ENCODE assay signal across 18 cellular contexts in genomic region chr16:1503110-1503955, GRCh38. TPM values are rescaled to one million over a fixed set of nuclear protein-coding genes. Genes with fewer than 3 reads are reported as not detected.
DNase-seq lines count a peak whose midpoint lies in the region; ATAC-seq, FAIRE-seq and TF ChIP-seq lines count a peak whose summit lies in the region.
"Had no signal": no experiment of that assay in that cellular context is flagged by ENCODE, and none has a peak within 500 bp of the region (broad histone marks: within the 10 kb centered on the region; RNA-seq: fewer than 3 reads in every experiment).

No MANE protein-coding gene starts in this region.

- no peaks in the 10 kb centered on the region for H3K79me2 ChIP-seq in OCI-LY7 (ENCODE audit: insufficient read depth, low read depth, low read length)
- no peaks in the 10 kb centered on the region for H3K79me2 ChIP-seq in GM12878 (ENCODE audit: control insufficient read depth, insufficient read depth, low read length)
- H3K79me2 ChIP-seq in H9 (ENCODE audit: insufficient read depth, low read length): no peaks in the 10 kb centered on the region

- no peak overlapping the region for H3K27ac ChIP-seq in OCI-LY7 (ENCODE audit: low read depth, low read length, poor library complexity, severe bottlenecking)
- H3K27ac ChIP-seq in GM12878 (ENCODE audit: control insufficient read depth, insufficient read depth): no peak overlapping the region
- H3K27ac ChIP-seq in H9 (ENCODE audit: insufficient read length, low read depth, low read length): no peak overlapping the region
- H3K27ac ChIP-seq: KMS-11 had no signal

- H3K4me1 ChIP-seq in OCI-LY7 (ENCODE audit: insufficient read depth, low read length, poor library complexity, severe bottlenecking): no peaks in the 10 kb centered on the region
- no peaks in the 10 kb centered on the region for H3K4me1 ChIP-seq in GM12878 (ENCODE audit: control insufficient read depth, insufficient read depth, low read length)
- H3K4me1 ChIP-seq in H9 (ENCODE audit: insufficient read depth, low read length): no peaks in the 10 kb centered on the region

- 98% methylated on average over 37 of the region's 37 CpGs for WGBS in GM12878 (ENCODE audit: insufficient coverage, insufficient replicate concordance, low lambda C conversion rate, missing lambda C conversion rate)
- WGBS in H9 (ENCODE audit: extremely low coverage, insufficient read length, low lambda C conversion rate): no CpG with 5 or more reads among the region's 37 CpGs

- no peak overlapping the region for H3T11ph ChIP-seq in H9 (ENCODE audit: low read length)

- H4K5ac ChIP-seq in H9 (ENCODE audit: insufficient read length, low read depth, low read length): no peak overlapping the region

- TF ChIP-seq RAD21 in GM12878 (IDR thresholded peaks at IDR 0.05; ENCODE audit: insufficient read depth, low read depth, low read length): no peak

- no peaks in the 10 kb centered on the region for H3K36me3 Mint-ChIP-seq in natural killer cell treated with Interleukin-12 subunit alpha and Interleukin-12 subunit beta and Interleukin-15 and Interleukin-18, amount 100 ng/mL, for 72 hours
- H3K36me3 Mint-ChIP-seq in natural killer cell (no peaks in the 10 kb centered on the region), H9 (ENCODE audit: insufficient read depth in 1 of 3, low read depth in 3 of 3) (peaks cover 15 to 40% (median 37%) of the 10 kb centered on the region in 3 experiments; a peak in 6 of 7 replicates)
- H3K36me3 Mint-ChIP-seq: CD4-positive, CD25-positive, alpha-beta regulatory T cell had no signal

- no peak overlapping the region for H2BK120ac ChIP-seq in H9 (ENCODE audit: low read depth, low read length, poor library complexity, severe bottlenecking)

- H3K9ac ChIP-seq in GM12878 (ENCODE audit: control insufficient read depth, insufficient read depth, low read length) (no peak overlapping the region), H9 (ENCODE audit: extremely low read depth, insufficient read length, low read length) (no peak overlapping the region)
- H3K9ac ChIP-seq: KMS-11 had no signal

- H3K9me3 Mint-ChIP-seq in natural killer cell treated with Interleukin-12 subunit alpha and Interleukin-12 subunit beta and Interleukin-15 and Interleukin-18, amount 100 ng/mL, for 72 hours: no peaks in the 10 kb centered on the region
- H3K9me3 Mint-ChIP-seq in natural killer cell (no peaks in the 10 kb centered on the region), H9 (no peaks in the 10 kb centered on the region)
- H3K9me3 Mint-ChIP-seq: CD4-positive, CD25-positive, alpha-beta regulatory T cell; CD8-positive, alpha-beta memory T cell had no signal

- RAD21 ChIA-PET in GM12878 (lab: Charles Lee; ENCODE audit: unreplicated experiment): no interaction called here

- H2BK12ac ChIP-seq in H9 (ENCODE audit: insufficient read length, low read depth, low read length): no peak overlapping the region

- H3K27me3 ChIP-seq in GM12878 (replicated peaks in 1 of 2; ENCODE audit: control insufficient read depth in 2 of 2, insufficient read depth in 2 of 2, low read length in 1 of 2): no peaks in the 10 kb centered on the region
- H3K27me3 ChIP-seq in H9 (ENCODE audit: insufficient read depth, low read length): no peaks in the 10 kb centered on the region
- H3K27me3 ChIP-seq: BE2C had no signal

- H3K9me2 ChIP-seq in OCI-LY7 (ENCODE audit: insufficient read depth, low read length): no peaks in the 10 kb centered on the region

- H2AFZ ChIP-seq in OCI-LY7 (ENCODE audit: low read length) (no peak overlapping the region), GM12878 (ENCODE audit: control insufficient read depth, low read depth, low read length) (no peak overlapping the region), H9 (ENCODE audit: low read length) (no peak overlapping the region)

- no peak for TF ChIP-seq EP300 in GM12878 (IDR thresholded peaks at IDR 0.05; ENCODE audit: borderline replicate concordance in 1 of 2, control insufficient read depth in 1 of 2, low read depth in 2 of 2, low read length in 2 of 2)

- no peak overlapping the region for H3K23ac ChIP-seq in H9 (ENCODE audit: insufficient read length, low read depth, low read length)

- no peaks in the 10 kb centered on the region for H3K23me2 ChIP-seq in H9 (ENCODE audit: insufficient read length, low read depth, low read length, poor library complexity, severe bottlenecking)

- TF ChIP-seq POLR2A in GM12878 (IDR thresholded peaks at IDR 0.05; ENCODE audit: low read depth, low read length): no peak

- TSS peak; percentile 49 for BruUV-seq in OCI-LY7 (replicated peaks; lab: Mats Ljungman, UMichigan)
- BruUV-seq in GM12878 (replicated peaks; lab: Mats Ljungman, UMichigan): TSS peak; percentile 44

- no peak overlapping the region for H2BK15ac ChIP-seq in H9 (ENCODE audit: low read depth, low read length)

- H4K8ac ChIP-seq in H9 (replicated peaks; ENCODE audit: insufficient read length, low read depth, low read length): no peak overlapping the region

- FAIRE-seq in GM12878 (lab: Jason Lieb, UNC): no peak
- FAIRE-seq: A204.1, G401.6 had no signal

- H2BK20ac ChIP-seq in H9 (ENCODE audit: low read depth, low read length, poor library complexity, severe bottlenecking): no peak overlapping the region

- H3K4ac ChIP-seq in H9 (ENCODE audit: low read depth, low read length): no peak overlapping the region

- no peak overlapping the region for H3K4me3 ChIP-seq in OCI-LY7 (ENCODE audit: low read depth, low read length, poor library complexity, severe bottlenecking)
- H3K4me3 ChIP-seq in GM12878: no peak overlapping the region

- H2AK5ac ChIP-seq in H9 (ENCODE audit: insufficient read length, low read length): no peak overlapping the region

- H3K9me3 ChIP-seq in OCI-LY7 (ENCODE audit: low read length) (no peaks in the 10 kb centered on the region), GM12878 (replicated peaks; ENCODE audit: control insufficient read depth, insufficient read depth, low read length) (no peaks in the 10 kb centered on the region), H9 (ENCODE audit: control insufficient read depth, low read depth, low read length) (no peaks in the 10 kb centered on the region)
- H3K9me3 ChIP-seq: BE2C had no signal

- no peak for TF ChIP-seq CTCF in natural killer cell (IDR thresholded peaks at IDR 0.05)
- TF ChIP-seq CTCF in OCI-LY7 (conservative IDR thresholded peaks at IDR 0.05; ENCODE audit: low read length): no peak
- TF ChIP-seq CTCF in GM12878 (IDR thresholded peaks at IDR 0.05 in 2 of 3, conservative IDR thresholded peaks at IDR 0.05 in 1 of 3; ENCODE audit: control insufficient read depth in 2 of 3, extremely low read depth in 1 of 3, insufficient read depth in 1 of 3, low read depth in 3 of 3, low read length in 3 of 3): no peak
- TF ChIP-seq CTCF in H9 (conservative IDR thresholded peaks at IDR 0.05): no peak

- H4K20me1 ChIP-seq in OCI-LY7 (ENCODE audit: insufficient read depth, low read length) (no peaks in the 10 kb centered on the region), GM12878 (ENCODE audit: control insufficient read depth, insufficient read depth) (no peaks in the 10 kb centered on the region), H9 (ENCODE audit: control insufficient read depth, insufficient read depth, insufficient read length) (no peaks in the 10 kb centered on the region)

- no peak overlapping the region for H3K27ac Mint-ChIP-seq in natural killer cell treated with Interleukin-12 subunit alpha and Interleukin-12 subunit beta and Interleukin-15 and Interleukin-18, amount 100 ng/mL, for 72 hours
- H3K27ac Mint-ChIP-seq in natural killer cell (no peak overlapping the region), H9 (no peak overlapping the region)
- H3K27ac Mint-ChIP-seq: CD4-positive, CD25-positive, alpha-beta regulatory T cell; CD8-positive, alpha-beta memory T cell had no signal

- H3K27me3 Mint-ChIP-seq in natural killer cell treated with Interleukin-12 subunit alpha and Interleukin-12 subunit beta and Interleukin-15 and Interleukin-18, amount 100 ng/mL, for 72 hours: no peaks in the 10 kb centered on the region
- H3K27me3 Mint-ChIP-seq in natural killer cell (ENCODE audit: low read depth in 2 of 2) (no peaks in the 10 kb centered on the region), H9 (ENCODE audit: low read depth) (no peaks in the 10 kb centered on the region)
- H3K27me3 Mint-ChIP-seq: CD4-positive, CD25-positive, alpha-beta regulatory T cell; CD8-positive, alpha-beta memory T cell had no signal

- POLR2A ChIA-PET in OCI-LY7 (lab: Charles Lee): no interaction called here
- POLR2A ChIA-PET in GM12878 (lab: Charles Lee): no interaction called here

- no peak overlapping the region for H2BK5ac ChIP-seq in H9 (ENCODE audit: insufficient read length, low read length)

- H3K4me2 ChIP-seq in OCI-LY7 (ENCODE audit: low read length): no peak overlapping the region
- no peak overlapping the region for H3K4me2 ChIP-seq in GM12878 (ENCODE audit: control insufficient read depth, insufficient read depth)
- H3K4me2 ChIP-seq in H9 (ENCODE audit: insufficient read depth, insufficient read length, low read length): no peak overlapping the region
- H3K4me2 ChIP-seq: KMS-11 had no signal

- no peak overlapping the region for H3K14ac ChIP-seq in H9 (ENCODE audit: insufficient read depth, low read length)

- H3K4me3 Mint-ChIP-seq in natural killer cell treated with Interleukin-12 subunit alpha and Interleukin-12 subunit beta and Interleukin-15 and Interleukin-18, amount 100 ng/mL, for 72 hours: no peak overlapping the region
- no peak overlapping the region for H3K4me3 Mint-ChIP-seq in natural killer cell
- no peak overlapping the region for H3K4me3 Mint-ChIP-seq in H9
- H3K4me3 Mint-ChIP-seq: CD4-positive, CD25-positive, alpha-beta regulatory T cell; CD8-positive, alpha-beta memory T cell had no signal

- peak; percentile 58 for DNase-seq in natural killer cell treated with Interleukin-12 subunit alpha and Interleukin-12 subunit beta and Interleukin-15 and Interleukin-18, amount 100 ng/mL, for 72 hours (ENCODE audit: low spot score)
- DNase-seq in natural killer cell (no peak), OCI-LY7 (ENCODE audit: low spot score) (no peak), GM12878 (ENCODE audit: low read depth, low spot score) (no peak), H9 (no peak)
- DNase-seq in activated CD4-positive, CD25-positive, alpha-beta regulatory T cell treated with anti-CD3 and anti-CD28 coated beads, Interleukin-2, amount 50 U/mL, for 72 hours: no peak
- DNase-seq: ACHN; BE2C; C1 segment of cervical spinal cord; CD4-positive, CD25-positive, alpha-beta regulatory T cell; CD8-positive, alpha-beta memory T cell; COR-L47; HCEC 1CT had no signal

- H3K18ac ChIP-seq in H9 (ENCODE audit: insufficient read length, low read depth, low read length): no peak overlapping the region

- in situ Hi-C loops in GM12878 (cut with MboI): no loop called here

- no peaks in the 10 kb centered on the region for H3K79me1 ChIP-seq in H9 (ENCODE audit: insufficient read depth, low read depth, low read length, poor library complexity, severe bottlenecking)

- H3K4me1 Mint-ChIP-seq in natural killer cell treated with Interleukin-12 subunit alpha and Interleukin-12 subunit beta and Interleukin-15 and Interleukin-18, amount 100 ng/mL, for 72 hours (ENCODE audit: low read depth in 2 of 2): no peaks in the 10 kb centered on the region
- H3K4me1 Mint-ChIP-seq in natural killer cell (no peaks in the 10 kb centered on the region), H9 (no peaks in the 10 kb centered on the region)
- H3K4me1 Mint-ChIP-seq: CD4-positive, CD25-positive, alpha-beta regulatory T cell; CD8-positive, alpha-beta memory T cell had no signal

- no peak overlapping the region for H4K91ac ChIP-seq in H9 (ENCODE audit: insufficient read length, low read depth, low read length)

- intact Hi-C loops in natural killer cell (cut with micrococcal nuclease) (no loop called here), OCI-LY7 (cut with micrococcal nuclease; ENCODE audit: unreplicated experiment) (no loop called here), GM12878 (cut with micrococcal nuclease; ENCODE audit: unreplicated experiment) (no loop called here)

- H3K56ac ChIP-seq in H9 (ENCODE audit: insufficient read length, low read depth, low read length): no peak overlapping the region

- ATAC-seq in natural killer cell treated with Interleukin-12 subunit alpha and Interleukin-12 subunit beta and Interleukin-15 and Interleukin-18, amount 100 ng/mL, for 72 hours: no peak
- ATAC-seq in natural killer cell: no peak
- ATAC-seq in GM12878: no peak
- no peak for ATAC-seq in GM18867 (IDR thresholded peaks at IDR 0.05; ENCODE audit: unreplicated experiment)

- SMC1A ChIA-PET in GM12878 (lab: Charles Lee; ENCODE audit: uncharacterized antibody, unreplicated experiment): no interaction called here

- CTCF ChIA-PET in OCI-LY7 (lab: Charles Lee; ENCODE audit: unreplicated experiment): no interaction called here
- CTCF ChIA-PET in GM12878 (lab: Yijun Ruan, JAX): no interaction called here

- peaks cover 55% of the 10 kb centered on the region for H3K36me3 ChIP-seq in OCI-LY7 (ENCODE audit: insufficient read depth, low read length)
- H3K36me3 ChIP-seq in GM12878 (ENCODE audit: control insufficient read depth in 2 of 2, insufficient read depth in 2 of 2, low read length in 1 of 2): peaks cover 5 to 11% of the 10 kb centered on the region in 2 experiments; a peak in 3 of 4 replicates

RNA-seq across cellular contexts. Expression of gene TELO2, which starts 10.2 kb away (rescaled TPM):
- 100 to 1,000 TPM in 1 of 2 donors, 10 to 100 TPM in 1; 55.5 to 156 TPM for total RNA-seq in natural killer cell treated with Interleukin-12 subunit alpha and Interleukin-12 subunit beta and Interleukin-15 and Interleukin-18, amount 100 ng/mL, for 72 hours
- total RNA-seq in natural killer cell (10 to 100 TPM; 45.5 to 50.0 (median 46.5) TPM), OCI-LY7 (2022) (63.7 and 70.1 TPM in 2 replicates), GM12878 (2014; rRNA removed) (21.5 and 25.2 TPM in 2 replicates), GM12878 (2014; rRNA removed; fragmentation: Illumina TruSeq; extraction: Trizol) (7.1 and 8.2 TPM in 2 replicates), GM12878 (2021) (60.0 and 72.8 TPM in 2 replicates), H9 (2021) (93.4 and 98.9 TPM in 2 replicates)
- total RNA-seq in OCI-LY7 (2014; rRNA removed; shearing (Covaris generic)): 43.5 and 58.2 TPM in 2 replicates
- total RNA-seq in GM12878 (2013; cell fraction: nucleolus; rRNA removed): 39.3 and 46.2 TPM in 2 replicates
- 7.7 TPM for polyA plus RNA-seq in GM12878 (2011; ENCODE audit: low read depth)
- polyA plus RNA-seq in GM12878 (2011; rRNA removed) (5.2 and 11.9 TPM in 2 replicates), GM12878 (2014; fragmentation: Illumina TruSeq; extraction: Trizol) (0.68 and 5.0 TPM in 2 replicates), GM12878 (2014; fragmentation: Nextera tagmentation; extraction: Ambion mirVana) (1 to 10 TPM in 1 of 2 experiments, under 1 TPM in 1; 0.55 to 2.4 TPM), GM12878 (2014; rRNA removed) (56.4 and 83.7 TPM in 2 replicates), GM12878 (2016; fragmentation: Nextera tagmentation; extraction: Ambion mirVana) (10 to 100 TPM; 57.8 to 69.1 TPM)
- polyA plus RNA-seq in GM12878 (2011; cell fraction: cytosol; rRNA removed): 18.2 and 37.3 TPM in 2 replicates
- polyA plus RNA-seq in GM12878 (2011; cell fraction: nucleus; rRNA removed): 386 and 553 TPM in 2 replicates
- 28.0 and 32.9 TPM in 2 replicates for polyA plus RNA-seq in GM12878 (2012)
- 3.3 and 9.1 TPM in 2 replicates for polyA minus RNA-seq in GM12878 (2011; rRNA and poly(A)+ RNA removed)
- 7.0 and 7.6 TPM in 2 replicates for polyA minus RNA-seq in GM12878 (2011; cell fraction: cytosol; rRNA and poly(A)+ RNA removed)
- 24.1 and 45.8 TPM in 2 replicates for polyA minus RNA-seq in GM12878 (2011; cell fraction: nucleus; rRNA and poly(A)+ RNA removed)

RNA-seq across cellular contexts. Expression of gene PTX4, which starts 14.6 kb away (rescaled TPM):
- under 1 TPM in 1 of 2 donors, not detected in 1; 0.39 TPM for total RNA-seq in natural killer cell treated with Interleukin-12 subunit alpha and Interleukin-12 subunit beta and Interleukin-15 and Interleukin-18, amount 100 ng/mL, for 72 hours
- under 1 TPM in 1 of 3 donors, not detected in 2; 0.31 TPM for total RNA-seq in natural killer cell
- not detected in 2 replicates for total RNA-seq in OCI-LY7 (2014; rRNA removed; shearing (Covaris generic))
- total RNA-seq in OCI-LY7 (2022): not detected in 2 replicates
- total RNA-seq in GM12878 (2013; cell fraction: nucleolus; rRNA removed): not detected in 2 replicates
- not detected in 2 replicates for total RNA-seq in GM12878 (2014; rRNA removed)
- not detected in 2 replicates for total RNA-seq in GM12878 (2014; rRNA removed; fragmentation: Illumina TruSeq; extraction: Trizol)
- not detected in 2 replicates for total RNA-seq in GM12878 (2021)
- not detected for polyA plus RNA-seq in GM12878 (2011; ENCODE audit: low read depth)
- polyA plus RNA-seq in GM12878 (2011; rRNA removed): not detected in 2 replicates
- polyA plus RNA-seq in GM12878 (2011; cell fraction: cytosol; rRNA removed): not detected in 2 replicates
- not detected in 2 replicates for polyA plus RNA-seq in GM12878 (2011; cell fraction: nucleus; rRNA removed)
- polyA plus RNA-seq in GM12878 (2012): not detected in 2 replicates
- not detected in 2 replicates for polyA plus RNA-seq in GM12878 (2014; fragmentation: Illumina TruSeq; extraction: Trizol)
- polyA plus RNA-seq in GM12878 (2014; fragmentation: Nextera tagmentation; extraction: Ambion mirVana): not detected
- 0.20 TPM in 1 of 2 replicates, not detected in the other for polyA plus RNA-seq in GM12878 (2014; rRNA removed)
- not detected for polyA plus RNA-seq in GM12878 (2016; fragmentation: Nextera tagmentation; extraction: Ambion mirVana)
- not detected in 2 replicates for polyA minus RNA-seq in GM12878 (2011; rRNA and poly(A)+ RNA removed)
- polyA minus RNA-seq in GM12878 (2011; cell fraction: cytosol; rRNA and poly(A)+ RNA removed): not detected in 2 replicates
- polyA minus RNA-seq in GM12878 (2011; cell fraction: nucleus; rRNA and poly(A)+ RNA removed): not detected in 2 replicates
- total RNA-seq in H9 (2021): 0.20 TPM in 1 of 2 replicates, not detected in the other
- total RNA-seq: CD4-positive, CD25-positive, alpha-beta regulatory T cell; CD8-positive, alpha-beta memory T cell; H4 had no signal
- polyA plus RNA-seq: CD4-positive, CD25-positive, alpha-beta regulatory T cell; CD8-positive, alpha-beta memory T cell had no signal

RNA-seq across cellular contexts. Expression of gene CLCN7, which starts 28.5 kb away (rescaled TPM):
- total RNA-seq in natural killer cell treated with Interleukin-12 subunit alpha and Interleukin-12 subunit beta and Interleukin-15 and Interleukin-18, amount 100 ng/mL, for 72 hours: 10 to 100 TPM; 52.2 to 73.5 TPM
- total RNA-seq in natural killer cell (100 to 1,000 TPM; 117 to 125 (median 118) TPM), OCI-LY7 (2022) (60.3 and 62.4 TPM in 2 replicates), GM12878 (2014; rRNA removed) (21.3 and 27.1 TPM in 2 replicates), GM12878 (2014; rRNA removed; fragmentation: Illumina TruSeq; extraction: Trizol) (7.7 and 7.8 TPM in 2 replicates), GM12878 (2021) (56.3 and 62.5 TPM in 2 replicates), H9 (2021) (70.0 and 75.3 TPM in 2 replicates)
- 29.6 and 31.1 TPM in 2 replicates for total RNA-seq in OCI-LY7 (2014; rRNA removed; shearing (Covaris generic))
- 111 TPM in 2 replicates for total RNA-seq in GM12878 (2013; cell fraction: nucleolus; rRNA removed)
- polyA plus RNA-seq in GM12878 (2011; ENCODE audit: low read depth): 18.9 TPM
- polyA plus RNA-seq in GM12878 (2011; rRNA removed) (5.0 and 12.8 TPM in 2 replicates), GM12878 (2014; fragmentation: Illumina TruSeq; extraction: Trizol) (2.7 and 11.6 TPM in 2 replicates), GM12878 (2014; fragmentation: Nextera tagmentation; extraction: Ambion mirVana) (under 1 TPM; 0.04 to 0.18 TPM), GM12878 (2014; rRNA removed) (61.6 and 64.5 TPM in 2 replicates), GM12878 (2016; fragmentation: Nextera tagmentation; extraction: Ambion mirVana) (10 to 100 TPM; 36.7 to 38.0 TPM)
- 12.9 and 20.6 TPM in 2 replicates for polyA plus RNA-seq in GM12878 (2011; cell fraction: cytosol; rRNA removed)
- 292 and 389 TPM in 2 replicates for polyA plus RNA-seq in GM12878 (2011; cell fraction: nucleus; rRNA removed)
- polyA plus RNA-seq in GM12878 (2012): 50.7 and 52.0 TPM in 2 replicates
- polyA minus RNA-seq in GM12878 (2011; rRNA and poly(A)+ RNA removed): 17.0 and 18.1 TPM in 2 replicates
- polyA minus RNA-seq in GM12878 (2011; cell fraction: cytosol; rRNA and poly(A)+ RNA removed): 5.7 and 7.2 TPM in 2 replicates
- 47.1 and 65.3 TPM in 2 replicates for polyA minus RNA-seq in GM12878 (2011; cell fraction: nucleus; rRNA and poly(A)+ RNA removed)

RNA-seq across cellular contexts. Expression of gene TMEM204, which starts 30.1 kb away (rescaled TPM):
- total RNA-seq in natural killer cell treated with Interleukin-12 subunit alpha and Interleukin-12 subunit beta and Interleukin-15 and Interleukin-18, amount 100 ng/mL, for 72 hours: 10 to 100 TPM in 1 of 2 donors, 1 to 10 TPM in 1; 2.8 to 10.7 TPM
- total RNA-seq in natural killer cell: 10 to 100 TPM in 1 of 3 donors, 1 to 10 TPM in 2; 3.3 to 14.1 (median 7.8) TPM
- not detected in 2 replicates for total RNA-seq in OCI-LY7 (2014; rRNA removed; shearing (Covaris generic))
- total RNA-seq in OCI-LY7 (2022): not detected in 2 replicates
- total RNA-seq in GM12878 (2013; cell fraction: nucleolus; rRNA removed): not detected in 2 replicates
- total RNA-seq in GM12878 (2014; rRNA removed): not detected in 2 replicates
- not detected in 2 replicates for total RNA-seq in GM12878 (2014; rRNA removed; fragmentation: Illumina TruSeq; extraction: Trizol)
- 0.18 TPM in 1 of 2 replicates, not detected in the other for total RNA-seq in GM12878 (2021)
- not detected for polyA plus RNA-seq in GM12878 (2011; ENCODE audit: low read depth)
- not detected in 2 replicates for polyA plus RNA-seq in GM12878 (2011; rRNA removed)
- polyA plus RNA-seq in GM12878 (2011; cell fraction: cytosol; rRNA removed): not detected in 2 replicates
- polyA plus RNA-seq in GM12878 (2011; cell fraction: nucleus; rRNA removed): not detected in 2 replicates
- polyA plus RNA-seq in GM12878 (2012): 0.10 and 0.12 TPM in 2 replicates
- polyA plus RNA-seq in GM12878 (2014; fragmentation: Illumina TruSeq; extraction: Trizol): not detected in 2 replicates
- under 1 TPM in 1 of 2 experiments, not detected in 1; 0.05 TPM for polyA plus RNA-seq in GM12878 (2014; fragmentation: Nextera tagmentation; extraction: Ambion mirVana)
- polyA plus RNA-seq in GM12878 (2014; rRNA removed): not detected in 2 replicates
- under 1 TPM in 1 of 2 experiments, not detected in 1; 0.30 TPM for polyA plus RNA-seq in GM12878 (2016; fragmentation: Nextera tagmentation; extraction: Ambion mirVana)
- polyA minus RNA-seq in GM12878 (2011; rRNA and poly(A)+ RNA removed): not detected in 2 replicates
- not detected in 2 replicates for polyA minus RNA-seq in GM12878 (2011; cell fraction: cytosol; rRNA and poly(A)+ RNA removed)
- polyA minus RNA-seq in GM12878 (2011; cell fraction: nucleus; rRNA and poly(A)+ RNA removed): not detected in 2 replicates
- not detected in 2 replicates for total RNA-seq in H9 (2021)
- total RNA-seq: H4 had no signal

RNA-seq across cellular contexts. Expression of gene CCDC154, which starts 59.0 kb away (rescaled TPM):
- total RNA-seq in natural killer cell treated with Interleukin-12 subunit alpha and Interleukin-12 subunit beta and Interleukin-15 and Interleukin-18, amount 100 ng/mL, for 72 hours: 1 to 10 TPM in 1 of 2 donors, under 1 TPM in 1; 0.38 to 3.6 TPM
- total RNA-seq in natural killer cell: 1 to 10 TPM in 2 of 3 donors, under 1 TPM in 1; 0.88 to 1.8 (median 1.6) TPM
- total RNA-seq in OCI-LY7 (2014; rRNA removed; shearing (Covaris generic)): 0.46 and 0.85 TPM in 2 replicates
- total RNA-seq in OCI-LY7 (2022): 1.1 and 2.5 TPM in 2 replicates
- 0.42 and 0.46 TPM in 2 replicates for total RNA-seq in GM12878 (2013; cell fraction: nucleolus; rRNA removed)
- 0.06 and 0.11 TPM in 2 replicates for total RNA-seq in GM12878 (2014; rRNA removed)
- not detected in 2 replicates for total RNA-seq in GM12878 (2014; rRNA removed; fragmentation: Illumina TruSeq; extraction: Trizol)
- total RNA-seq in GM12878 (2021): 0.21 and 0.26 TPM in 2 replicates
- not detected for polyA plus RNA-seq in GM12878 (2011; ENCODE audit: low read depth)
- not detected in 2 replicates for polyA plus RNA-seq in GM12878 (2011; rRNA removed)
- not detected in 2 replicates for polyA plus RNA-seq in GM12878 (2011; cell fraction: cytosol; rRNA removed)
- polyA plus RNA-seq in GM12878 (2011; cell fraction: nucleus; rRNA removed): 0.19 and 0.37 TPM in 2 replicates
- 0.08 and 0.37 TPM in 2 replicates for polyA plus RNA-seq in GM12878 (2012)
- polyA plus RNA-seq in GM12878 (2014; fragmentation: Illumina TruSeq; extraction: Trizol): not detected in 2 replicates
- not detected for polyA plus RNA-seq in GM12878 (2014; fragmentation: Nextera tagmentation; extraction: Ambion mirVana)
- polyA plus RNA-seq in GM12878 (2014; rRNA removed): 0.33 TPM in 1 of 2 replicates, not detected in the other
- under 1 TPM in 1 of 2 experiments, not detected in 1; 0.25 TPM for polyA plus RNA-seq in GM12878 (2016; fragmentation: Nextera tagmentation; extraction: Ambion mirVana)
- polyA minus RNA-seq in GM12878 (2011; rRNA and poly(A)+ RNA removed): not detected in 2 replicates
- polyA minus RNA-seq in GM12878 (2011; cell fraction: cytosol; rRNA and poly(A)+ RNA removed): not detected in 2 replicates
- not detected in 2 replicates for polyA minus RNA-seq in GM12878 (2011; cell fraction: nucleus; rRNA and poly(A)+ RNA removed)
- total RNA-seq in H9 (2021): 1.3 and 2.0 TPM in 2 replicates
- total RNA-seq: H4 had no signal
- polyA plus RNA-seq: CD4-positive, CD25-positive, alpha-beta regulatory T cell; CD8-positive, alpha-beta memory T cell had no signal
